In genomic region chr6:157274116-157274470, GRCh38 we compare ENCODE assay signal across 8 cellular contexts. TPM values are rescaled to one million over a fixed set of nuclear protein-coding genes. Genes with fewer than 3 reads are reported as not detected.
A peak's percentile ranks its signal among the peaks of the same experiment; 100 is the strongest.
DNase-seq lines count a peak whose midpoint lies in the region; ATAC-seq and TF ChIP-seq lines count a peak whose summit lies in the region.

No MANE protein-coding gene starts in this region.

- H3K36me3 ChIP-seq in left ventricle myocardium inferior (no peaks in the 10 kb centered on the region), vagina (no peaks in the 10 kb centered on the region)

- H3K4me3 ChIP-seq in left ventricle myocardium inferior: peak overlapping the region; percentile 80
- H3K4me3 ChIP-seq in astrocyte of the cerebellum (ENCODE audit: low read depth, low read length): peak overlapping the region; percentile 57
- peak overlapping the region; percentile 53 to 57 for H3K4me3 ChIP-seq in vagina

- intact Hi-C loops in left ventricle myocardium inferior (cut with micrococcal nuclease) (loop anchor here (10.0 kb wide), 1 partner anchor 49 kb away; no protein-coding TSS in a partner anchor), Right ventricle myocardium inferior (cut with DNase I) (loop anchor here (2.0 to 5.0 kb wide), 2 partner anchors 47 to 237 kb away; no protein-coding TSS in a partner anchor), vagina (cut with DNase I) (loop anchor here (2.0 to 10.0 kb wide), 2 partner anchors 39 to 229 kb away; no protein-coding TSS in a partner anchor)

- H3K4me1 ChIP-seq in left ventricle myocardium inferior (peaks cover 29% of the 10 kb centered on the region), vagina (peaks cover 39% of the 10 kb centered on the region)

- TF ChIP-seq CTCF in left ventricle myocardium inferior (IDR thresholded peaks at IDR 0.05; ENCODE audit: borderline replicate concordance) (no peak), astrocyte of the cerebellum (IDR thresholded peaks at IDR 0.05; ENCODE audit: low read depth, low read length, missing control alignments) (no peak), vagina (IDR thresholded peaks at IDR 0.05) (no peak)

- ATAC-seq in Right ventricle myocardium inferior: no peak
- ATAC-seq in memory B cell (ENCODE audit: low read depth): peak; percentile 23
- no peak for ATAC-seq in HG02798 (IDR thresholded peaks at IDR 0.05; ENCODE audit: poor library complexity, unreplicated experiment)
- ATAC-seq in GM18511 (IDR thresholded peaks at IDR 0.05; ENCODE audit: unreplicated experiment): no peak

- in situ Hi-C loops in astrocyte of the cerebellum (cut with HindIII; ENCODE audit: low sequenced_read_pairs): no loop called here

- no peaks in the 10 kb centered on the region for H3K27me3 ChIP-seq in left ventricle myocardium inferior (ENCODE audit: low read depth)
- H3K27me3 ChIP-seq in vagina: no peaks in the 10 kb centered on the region

- H3K9me3 Mint-ChIP-seq in memory B cell: peaks cover 8% of the 10 kb centered on the region

- peaks cover 4% of the 10 kb centered on the region for H3K4me1 Mint-ChIP-seq in memory B cell

- no peak for TF ChIP-seq POLR2A in vagina (IDR thresholded peaks at IDR 0.05)

- peak overlapping the region; percentile 99 for H3K4me3 Mint-ChIP-seq in memory B cell

- H3K36me3 Mint-ChIP-seq in memory B cell: no peaks in the 10 kb centered on the region

- peak overlapping the region; percentile 97 for H3K27ac Mint-ChIP-seq in memory B cell

- H3K27ac ChIP-seq in left ventricle myocardium inferior (replicated peaks) (peak overlapping the region; percentile 90), vagina (peak overlapping the region; percentile 89)

- H3K9me3 ChIP-seq in left ventricle myocardium inferior (replicated peaks) (no peaks in the 10 kb centered on the region), vagina (no peaks in the 10 kb centered on the region)

- no peaks in the 10 kb centered on the region for H3K27me3 Mint-ChIP-seq in memory B cell

- DNase-seq in left ventricle myocardium inferior: no peak
- DNase-seq in Right ventricle myocardium inferior (ENCODE audit: missing footprints): no peak
- DNase-seq in astrocyte of the cerebellum (ENCODE audit: low read depth): no peak
- DNase-seq in memory B cell (ENCODE audit: low spot score in 2 of 2): no peak
- DNase-seq in vagina (ENCODE audit: extremely low spot score in 2 of 2): peak in 1 of 2 donors; percentile 86
- no peak for DNase-seq in iPS-NIHi7 (ENCODE audit: extremely low spot score)

RNA-seq across cellular contexts. Expression of gene TMEM242, which starts 49.2 kb away (rescaled TPM):
- total RNA-seq in left ventricle myocardium inferior (19.8 TPM), Right ventricle myocardium inferior (19.4 TPM), vagina (6.1 TPM)
